8 cellular contexts compared by ENCODE assay signal in genomic region chr11:30960387-30960992, GRCh38.
DNase-seq lines count a peak whose midpoint lies in the region; ATAC-seq and TF ChIP-seq lines count a peak whose summit lies in the region.

No MANE protein-coding gene starts in this region.

- no peaks in the 10 kb centered on the region for H3K9me3 Mint-ChIP-seq in activated naive CD8-positive, alpha-beta T cell treated with anti-CD3 and anti-CD28 coated beads for 36 hours

- no peak for ATAC-seq in left cardiac atrium
- no peak for ATAC-seq in HG02571 (IDR thresholded peaks at IDR 0.05; ENCODE audit: unreplicated experiment)
- no peak for ATAC-seq in Right ventricle myocardium superior (ENCODE audit: poor library complexity)

- H3K4me3 Mint-ChIP-seq in activated naive CD8-positive, alpha-beta T cell treated with anti-CD3 and anti-CD28 coated beads for 36 hours = no peak overlapping the region

- H3K27me3 ChIP-seq in cardiac muscle cell = peaks cover 3% of the 10 kb centered on the region
- no peaks in the 10 kb centered on the region for H3K27me3 ChIP-seq in colonic mucosa

- H3K4me1 ChIP-seq in cardiac muscle cell (ENCODE audit: low read depth) (no peaks in the 10 kb centered on the region), colonic mucosa (no peaks in the 10 kb centered on the region)

- no peak overlapping the region for H3K27ac Mint-ChIP-seq in activated naive CD8-positive, alpha-beta T cell treated with anti-CD3 and anti-CD28 coated beads for 36 hours

- DNase-seq in cardiac muscle cell (ENCODE audit: low read depth in 1 of 2, low spot score in 1 of 2) (peak; percentile 61 to 66), left cardiac atrium (no peak), NCI-H446 treated with DMSO at 0.1 percent for 48 hours (lab: John Stamatoyannopoulos, UW) (peak; percentile 72), colonic mucosa (no peak), pons (ENCODE audit: low spot score) (peak; percentile 45), Right ventricle myocardium superior (no peak)
- DNase-seq in activated naive CD8-positive, alpha-beta T cell treated with anti-CD3 and anti-CD28 coated beads for 36 hours = no peak

- H3K27ac ChIP-seq in cardiac muscle cell = no peak overlapping the region
- no peak overlapping the region for H3K27ac ChIP-seq in colonic mucosa

- H3K9ac ChIP-seq in colonic mucosa (ENCODE audit: low read depth in 2 of 2, low read length in 2 of 2) = no peak overlapping the region

- no peaks in the 10 kb centered on the region for H3K36me3 Mint-ChIP-seq in activated naive CD8-positive, alpha-beta T cell treated with anti-CD3 and anti-CD28 coated beads for 36 hours

- intact Hi-C loops in left cardiac atrium (cut with DNase I) = loop anchor here in 1 of 2 donors (5.0 kb wide), 1 partner anchor 82 kb away; no protein-coding TSS in a partner anchor
- intact Hi-C loops in colonic mucosa (cut with DNase I) = no loop called here
- intact Hi-C loops in Right ventricle myocardium superior (cut with DNase I) = no loop called here

- TF ChIP-seq CTCF in cardiac muscle cell (IDR thresholded peaks at IDR 0.05; ENCODE audit: low read depth, low read length) (peak; percentile 47), colonic mucosa (IDR thresholded peaks at IDR 0.05) (peak; percentile 35)

- H3K9me3 ChIP-seq in cardiac muscle cell (ENCODE audit: low read depth) (no peaks in the 10 kb centered on the region), colonic mucosa (no peaks in the 10 kb centered on the region)

- no peaks in the 10 kb centered on the region for H3K36me3 ChIP-seq in cardiac muscle cell
- no peaks in the 10 kb centered on the region for H3K36me3 ChIP-seq in colonic mucosa

- no peaks in the 10 kb centered on the region for H3K4me1 Mint-ChIP-seq in activated naive CD8-positive, alpha-beta T cell treated with anti-CD3 and anti-CD28 coated beads for 36 hours

- no peaks in the 10 kb centered on the region for H3K27me3 Mint-ChIP-seq in activated naive CD8-positive, alpha-beta T cell treated with anti-CD3 and anti-CD28 coated beads for 36 hours

- H3K4me3 ChIP-seq in cardiac muscle cell = no peak overlapping the region
- H3K4me3 ChIP-seq in colonic mucosa = no peak overlapping the region

Comparison
In these comparisons a context has a peak if more than half of its experiments do, and no peak if none do; other contexts are left out.
1. DNase-seq: peak in cardiac muscle cell (2 of 2), NCI-H446 treated with DMSO at 0.1 percent for 48 hours (single experiment) and pons (single experiment); none in left cardiac atrium (single experiment), colonic mucosa (single experiment), activated naive CD8-positive, alpha-beta T cell treated with anti-CD3 and anti-CD28 coated beads for 36 hours (single experiment) and Right ventricle myocardium superior (single experiment).